9 cellular contexts compared by ENCODE assay signal in the genomic region with DNA sequence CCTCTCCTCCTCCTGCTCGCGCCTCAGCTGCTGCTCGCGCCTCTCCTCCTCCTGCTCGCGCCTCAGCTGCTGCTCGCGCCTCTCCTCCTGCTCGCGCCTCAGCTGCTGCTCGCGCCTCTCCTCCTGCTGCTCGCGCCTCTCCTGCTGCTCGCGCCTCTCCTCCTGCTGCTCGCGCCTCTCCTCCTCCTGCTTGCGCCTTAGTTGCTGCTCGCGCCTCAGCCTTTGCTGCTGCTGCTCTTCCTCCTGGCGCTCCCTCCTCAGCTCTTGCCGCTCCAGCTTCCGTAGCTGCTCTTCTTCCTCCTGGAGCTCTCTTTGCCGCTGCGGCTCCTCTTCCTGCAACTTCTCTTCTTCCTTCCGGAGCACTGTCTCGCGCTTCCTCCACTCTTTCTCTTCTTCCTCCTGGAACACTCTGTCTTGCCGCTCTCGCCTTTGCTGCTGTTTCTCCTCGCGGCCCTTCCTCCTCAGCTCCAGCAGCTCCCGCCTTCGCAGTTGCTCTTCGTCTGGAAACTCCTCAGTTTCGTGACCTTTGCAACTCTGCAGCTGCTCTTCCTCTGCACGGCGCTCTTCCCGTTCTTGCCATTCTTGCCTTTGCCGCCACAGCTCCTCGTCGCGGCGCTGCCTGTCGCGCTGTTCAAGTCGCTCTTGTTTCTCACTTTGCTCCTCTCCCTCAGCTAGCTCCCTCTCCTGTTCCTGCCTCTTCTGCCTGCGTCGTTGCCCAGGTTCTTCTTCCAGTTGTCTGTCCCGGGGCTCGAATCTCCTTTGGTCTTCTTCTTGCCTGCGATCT. TPM values are rescaled to one million over a fixed set of nuclear protein-coding genes. Genes with fewer than 3 reads are reported as not detected.
DNase-seq lines count a peak whose midpoint lies in the region; ATAC-seq and TF ChIP-seq lines count a peak whose summit lies in the region.
"Had no signal": no experiment of that assay in that cellular context is flagged by ENCODE, and none has a peak within 500 bp of the region (broad histone marks: within the 10 kb centered on the region; RNA-seq: fewer than 3 reads in every experiment).

No MANE protein-coding gene starts in this region.

- CTCF ChIA-PET in activated CD8-positive, alpha-beta memory T cell treated with anti-CD3 and anti-CD28 coated beads, Interleukin-2, amount 10 ng/mL, durations not matched to agents 7 days and 5 days (lab: Charles Lee) = interaction anchor here (1.2 to 3.6 kb wide), 4 partner anchors 11 to 346 kb away, joined by 4 to 21 read pairs (median 6); no protein-coding TSS in a partner anchor
- CTCF ChIA-PET in PC-3 (lab: Charles Lee) = no interaction called here

- peaks cover 7% of the 10 kb centered on the region for H3K36me3 Mint-ChIP-seq in activated CD8-positive, alpha-beta memory T cell treated with anti-CD3 and anti-CD28 coated beads, Interleukin-2, amount 10 ng/mL, durations not matched to agents 7 days and 5 days
- H3K36me3 Mint-ChIP-seq in glutamatergic neuron (ENCODE audit: unreplicated experiment) = no peaks in the 10 kb centered on the region
- H3K36me3 Mint-ChIP-seq in natural killer cell treated with Interleukin-12 subunit alpha and Interleukin-12 subunit beta and Interleukin-15 and Interleukin-18, amount 100 ng/mL, for 72 hours = peaks cover 9% of the 10 kb centered on the region

- no peaks in the 10 kb centered on the region for H3K79me2 ChIP-seq in PC-3 (ENCODE audit: low read length)

- H3K4me1 ChIP-seq in PC-3 (ENCODE audit: insufficient read depth, low read length) = peaks cover 42% of the 10 kb centered on the region

- intact Hi-C loops in PC-3 (cut with micrococcal nuclease) = no loop called here

- TF ChIP-seq CTCF in PC-3 (conservative IDR thresholded peaks at IDR 0.05; ENCODE audit: low read depth, low read length) (no peak), glutamatergic neuron (IDR thresholded peaks at IDR 0.05; ENCODE audit: partially characterized antibody, unreplicated experiment) (no peak)

- H3K4me2 ChIP-seq in PC-3 (ENCODE audit: low read length) = peak overlapping the region; percentile 70

- H3K4me1 Mint-ChIP-seq in activated CD8-positive, alpha-beta memory T cell treated with anti-CD3 and anti-CD28 coated beads, Interleukin-2, amount 10 ng/mL, durations not matched to agents 7 days and 5 days = no peaks in the 10 kb centered on the region
- peaks cover 4% of the 10 kb centered on the region for H3K4me1 Mint-ChIP-seq in glutamatergic neuron (ENCODE audit: low read depth, unreplicated experiment)
- H3K4me1 Mint-ChIP-seq in natural killer cell treated with Interleukin-12 subunit alpha and Interleukin-12 subunit beta and Interleukin-15 and Interleukin-18, amount 100 ng/mL, for 72 hours (ENCODE audit: low read depth in 2 of 2) = peaks cover 6 to 7% of the 10 kb centered on the region in 2 donors

- no TSS peak for BruUV-seq in PC-3 (replicated peaks; lab: Mats Ljungman, UMichigan)

- H4K20me1 ChIP-seq in PC-3 (ENCODE audit: low read length) = no peaks in the 10 kb centered on the region

- no peaks in the 10 kb centered on the region for H3K9me3 ChIP-seq in PC-3 (ENCODE audit: low read length)

- peaks cover 98% of the 10 kb centered on the region for H3K27me3 ChIP-seq in PC-3 (ENCODE audit: low read length)

- peaks cover 16% of the 10 kb centered on the region for H3K27me3 Mint-ChIP-seq in activated CD8-positive, alpha-beta memory T cell treated with anti-CD3 and anti-CD28 coated beads, Interleukin-2, amount 10 ng/mL, durations not matched to agents 7 days and 5 days
- peaks cover 2% of the 10 kb centered on the region for H3K27me3 Mint-ChIP-seq in glutamatergic neuron (ENCODE audit: unreplicated experiment)
- H3K27me3 Mint-ChIP-seq in natural killer cell treated with Interleukin-12 subunit alpha and Interleukin-12 subunit beta and Interleukin-15 and Interleukin-18, amount 100 ng/mL, for 72 hours = peaks cover 12 to 22% of the 10 kb centered on the region in 2 donors

- H3K4me3 Mint-ChIP-seq in activated CD8-positive, alpha-beta memory T cell treated with anti-CD3 and anti-CD28 coated beads, Interleukin-2, amount 10 ng/mL, durations not matched to agents 7 days and 5 days = no peak overlapping the region
- no peak overlapping the region for H3K4me3 Mint-ChIP-seq in glutamatergic neuron (ENCODE audit: unreplicated experiment)
- no peak overlapping the region for H3K4me3 Mint-ChIP-seq in natural killer cell treated with Interleukin-12 subunit alpha and Interleukin-12 subunit beta and Interleukin-15 and Interleukin-18, amount 100 ng/mL, for 72 hours

- no peak for ATAC-seq in activated CD8-positive, alpha-beta memory T cell treated with anti-CD3 and anti-CD28 coated beads, Interleukin-2, amount 10 ng/mL, durations not matched to agents 7 days and 5 days
- ATAC-seq in PC-3 (no peak), HG03196 (IDR thresholded peaks at IDR 0.05; ENCODE audit: unreplicated experiment) (no peak)
- no peak for ATAC-seq in natural killer cell treated with Interleukin-12 subunit alpha and Interleukin-12 subunit beta and Interleukin-15 and Interleukin-18, amount 100 ng/mL, for 72 hours

- H3K36me3 ChIP-seq in PC-3 (ENCODE audit: low read depth, low read length) = no peaks in the 10 kb centered on the region

- POLR2A ChIA-PET in PC-3 (lab: Charles Lee; ENCODE audit: unreplicated experiment) = no interaction called here

- H3K4me3 ChIP-seq in PC-3 (ENCODE audit: low read length) = peak overlapping the region; percentile 44

- H3K9me3 Mint-ChIP-seq in activated CD8-positive, alpha-beta memory T cell treated with anti-CD3 and anti-CD28 coated beads, Interleukin-2, amount 10 ng/mL, durations not matched to agents 7 days and 5 days (ENCODE audit: low read depth) = peaks cover 4% of the 10 kb centered on the region
- peaks cover 2% of the 10 kb centered on the region for H3K9me3 Mint-ChIP-seq in glutamatergic neuron (ENCODE audit: unreplicated experiment)
- H3K9me3 Mint-ChIP-seq in natural killer cell treated with Interleukin-12 subunit alpha and Interleukin-12 subunit beta and Interleukin-15 and Interleukin-18, amount 100 ng/mL, for 72 hours = no peaks in the 10 kb centered on the region

- H3K9me2 ChIP-seq in PC-3 (replicated peaks; ENCODE audit: low read length) = no peaks in the 10 kb centered on the region

- H2AFZ ChIP-seq in PC-3 (ENCODE audit: low read length) = peak overlapping the region; percentile 39; the same call in 1 of the 2 replicates

- peak; percentile 54 for DNase-seq in activated CD8-positive, alpha-beta memory T cell treated with anti-CD3 and anti-CD28 coated beads, Interleukin-2, amount 50 U/mL, for 48 hours
- no peak for DNase-seq in activated CD8-positive, alpha-beta memory T cell treated with anti-CD3 and anti-CD28 coated beads, Interleukin-2, amount 10 ng/mL, durations not matched to agents 7 days and 5 days
- DNase-seq in PC-3 (peak; percentile 13), glutamatergic neuron (peak; percentile 50), superior temporal gyrus (ENCODE audit: extremely low spot score) (peak; percentile 9), SKM-1 (lab: John Stamatoyannopoulos, UW; ENCODE audit: unreplicated experiment) (no peak)
- no peak for DNase-seq in natural killer cell treated with Interleukin-12 subunit alpha and Interleukin-12 subunit beta and Interleukin-15 and Interleukin-18, amount 100 ng/mL, for 72 hours (ENCODE audit: low spot score)

- H3K9ac ChIP-seq in PC-3 (ENCODE audit: low read length) = no peak overlapping the region

- H3K27ac ChIP-seq in PC-3 (ENCODE audit: low read length) = no peak overlapping the region

- H3F3A ChIP-seq in PC-3 (ENCODE audit: low read length, unreplicated experiment) = no peaks in the 10 kb centered on the region

- H3K27ac Mint-ChIP-seq in activated CD8-positive, alpha-beta memory T cell treated with anti-CD3 and anti-CD28 coated beads, Interleukin-2, amount 10 ng/mL, durations not matched to agents 7 days and 5 days = no peak overlapping the region
- no peak overlapping the region for H3K27ac Mint-ChIP-seq in glutamatergic neuron (ENCODE audit: unreplicated experiment)
- no peak overlapping the region for H3K27ac Mint-ChIP-seq in natural killer cell treated with Interleukin-12 subunit alpha and Interleukin-12 subunit beta and Interleukin-15 and Interleukin-18, amount 100 ng/mL, for 72 hours

RNA-seq across cellular contexts. Expression of a gene that starts 3.0 kb away (rescaled TPM):
- total RNA-seq in activated CD8-positive, alpha-beta memory T cell treated with anti-CD3 and anti-CD28 coated beads, Interleukin-2, amount 10 ng/mL, durations not matched to agents 7 days and 5 days = under 1 TPM; 0.12 to 0.14 TPM
- total RNA-seq in PC-3 (2014; rRNA removed) = not detected in 2 replicates
- total RNA-seq in glutamatergic neuron (ENCODE audit: unreplicated experiment) = 0.49 TPM
- total RNA-seq in natural killer cell treated with Interleukin-12 subunit alpha and Interleukin-12 subunit beta and Interleukin-15 and Interleukin-18, amount 100 ng/mL, for 72 hours = under 1 TPM in 1 of 2 donors, not detected in 1; 0.08 TPM

RNA-seq across cellular contexts. Expression of a gene that starts 23.4 kb away (rescaled TPM):
- not detected for total RNA-seq in activated CD8-positive, alpha-beta memory T cell treated with anti-CD3 and anti-CD28 coated beads, Interleukin-2, amount 10 ng/mL, durations not matched to agents 7 days and 5 days
- total RNA-seq in PC-3 (2014; rRNA removed) = not detected in 2 replicates
- not detected for total RNA-seq in glutamatergic neuron (ENCODE audit: unreplicated experiment)
- not detected for total RNA-seq in natural killer cell treated with Interleukin-12 subunit alpha and Interleukin-12 subunit beta and Interleukin-15 and Interleukin-18, amount 100 ng/mL, for 72 hours
- total RNA-seq: renal cortical epithelial cell had no signal

RNA-seq across cellular contexts. Expression of a gene that starts 46.7 kb away (rescaled TPM):
- not detected for total RNA-seq in activated CD8-positive, alpha-beta memory T cell treated with anti-CD3 and anti-CD28 coated beads, Interleukin-2, amount 10 ng/mL, durations not matched to agents 7 days and 5 days
- total RNA-seq in PC-3 (2014; rRNA removed) (not detected in 2 replicates), glutamatergic neuron (ENCODE audit: unreplicated experiment) (not detected)
- total RNA-seq in natural killer cell treated with Interleukin-12 subunit alpha and Interleukin-12 subunit beta and Interleukin-15 and Interleukin-18, amount 100 ng/mL, for 72 hours = not detected

Comparison
In these comparisons a context has a peak if more than half of its experiments do, and no peak if none do; other contexts are left out.
1. DNase-seq: peak in activated CD8-positive, alpha-beta memory T cell treated with anti-CD3 and anti-CD28 coated beads, Interleukin-2, amount 50 U/mL, for 48 hours (single experiment), PC-3 (single experiment), glutamatergic neuron (single experiment) and superior temporal gyrus (single experiment); none in activated CD8-positive, alpha-beta memory T cell treated with anti-CD3 and anti-CD28 coated beads, Interleukin-2, amount 10 ng/mL, durations not matched to agents 7 days and 5 days (single experiment), SKM-1 (single experiment) and natural killer cell treated with Interleukin-12 subunit alpha and Interleukin-12 subunit beta and Interleukin-15 and Interleukin-18, amount 100 ng/mL, for 72 hours (single experiment).